ENCODE assay signal across 8 cellular contexts in the genomic region with DNA sequence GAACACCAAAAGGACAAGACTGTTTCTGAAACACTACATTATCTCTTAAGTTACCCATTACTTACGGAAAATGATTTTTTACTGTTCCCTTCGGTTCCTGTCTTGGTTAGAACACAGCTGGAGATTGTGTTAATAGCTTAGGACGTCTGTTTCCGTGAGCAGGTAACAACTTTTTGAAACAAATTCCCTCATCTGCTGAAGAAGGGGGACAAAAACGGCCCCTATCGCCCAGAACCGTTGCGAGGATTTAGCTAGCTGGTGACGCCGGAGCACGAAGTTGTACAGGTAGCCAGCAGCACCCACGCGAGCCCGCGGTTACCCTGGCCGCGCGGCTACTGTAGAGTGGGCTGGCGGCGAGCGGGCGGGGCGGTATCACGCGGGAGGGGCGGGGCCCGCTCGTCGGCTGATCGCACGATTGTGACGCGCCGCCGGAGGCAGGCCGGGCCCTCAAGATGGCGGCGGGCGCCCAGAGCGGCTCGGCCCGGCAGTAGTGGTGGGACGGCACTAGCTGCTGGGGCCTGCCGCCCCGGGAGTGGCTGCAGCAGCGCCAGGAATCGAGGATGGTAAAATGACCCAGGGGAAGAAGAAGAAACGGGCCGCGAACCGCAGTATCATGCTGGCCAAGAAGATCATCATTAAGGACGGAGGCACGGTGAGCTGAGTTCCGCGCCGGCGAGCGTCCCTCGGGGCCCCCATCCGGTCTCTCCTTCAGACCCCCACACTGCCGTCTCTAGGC.
DNase-seq lines count a peak whose midpoint lies in the region; ATAC-seq, FAIRE-seq and TF ChIP-seq lines count a peak whose summit lies in the region.

No MANE protein-coding gene starts in this region.

- H3K27me3 Mint-ChIP-seq in WTC11 (ENCODE audit: low read depth), result no peaks in the 10 kb centered on the region

- CTCF ChIA-PET in AG04449 (lab: Yijun Ruan, JAX) (interaction anchor here (0.6 kb wide), 1 partner anchor 16 kb away, joined by 3 read pairs; no protein-coding TSS in a partner anchor), WTC11 (lab: Charles Lee) (no interaction called here)

- FAIRE-seq in islet of Langerhans (lab: Jason Lieb, UNC), result peak; percentile 17

- H3K4me3 Mint-ChIP-seq in WTC11, result peak overlapping the region; percentile 93

- H3K27ac Mint-ChIP-seq in WTC11, result peak overlapping the region; percentile 98

- DNase-seq in AG04449 (ENCODE audit: low read depth, low spot score) (no peak), NCI-H2196 (lab: John Stamatoyannopoulos, UW; ENCODE audit: unreplicated experiment) (peak; percentile 87), WTC11 (ENCODE audit: low spot score) (peak; percentile 81), cardiac fibroblast (ENCODE audit: low read depth in 2 of 2) (peak; percentile 84 to 91)
- peak; percentile 79 to 82 for DNase-seq in stimulated activated CD4-positive, alpha-beta T cell treated with anti-CD3 and anti-CD28 coated beads, Interleukin-12 subunit alpha, Interleukin-12 subunit beta, amount 100 ng/mL, for 24 hours (ENCODE audit: low read depth in 2 of 2)

- H3K36me3 Mint-ChIP-seq in WTC11, result 0 out of 2 replicates have a peak, but pooled peaks cover 2% of the 10 kb centered on the region

- POLR2A ChIA-PET in AG04449 (lab: Yijun Ruan, JAX), result interaction anchor here (0.7 to 1.3 kb wide), 3 partner anchors 38 to 222 kb away, joined by 3 to 4 read pairs (median 3); a partner anchor contains a TSS
- POLR2A ChIA-PET in WTC11 (lab: Charles Lee), result interaction anchor here (0.5 to 1.5 kb wide), 4 partner anchors 10 to 314 kb away, joined by 3 to 6 read pairs (median 3); a partner anchor contains a TSS

- peak overlapping the region; percentile 80 for H3K4me3 ChIP-seq in AG04449 (ENCODE audit: low read depth, low read length)
- peak overlapping the region; percentile 85 to 89 for H3K4me3 ChIP-seq in cardiac fibroblast (replicated peaks in 1 of 2; ENCODE audit: low read depth in 2 of 2, low read length in 2 of 2)

- peak; percentile 88 for ATAC-seq in GM18868 (IDR thresholded peaks at IDR 0.05; ENCODE audit: unreplicated experiment)
- peak; percentile 83 for ATAC-seq in HG03097 (IDR thresholded peaks at IDR 0.05; ENCODE audit: low FRiP score, unreplicated experiment)
- ATAC-seq in WTC11, result peak; percentile 89

- H3K4me1 Mint-ChIP-seq in WTC11, result peaks cover 43% of the 10 kb centered on the region

- TF ChIP-seq CTCF in AG04449 (IDR thresholded peaks at IDR 0.05; ENCODE audit: insufficient read depth, low read length, missing control alignments) (no peak), WTC11 (IDR thresholded peaks at IDR 0.05) (no peak), cardiac fibroblast (IDR thresholded peaks at IDR 0.05; ENCODE audit: low read depth, low read length) (no peak)

- peaks cover 5% of the 10 kb centered on the region; the same call in 1 of the 2 replicates for H3K9me3 Mint-ChIP-seq in WTC11

TF ChIP-seq in WTC11, 78 proteins besides CTCF, POLR2A, EP300 and RAD21 (continues in another document):
- TF ChIP-seq, protein P1, sequence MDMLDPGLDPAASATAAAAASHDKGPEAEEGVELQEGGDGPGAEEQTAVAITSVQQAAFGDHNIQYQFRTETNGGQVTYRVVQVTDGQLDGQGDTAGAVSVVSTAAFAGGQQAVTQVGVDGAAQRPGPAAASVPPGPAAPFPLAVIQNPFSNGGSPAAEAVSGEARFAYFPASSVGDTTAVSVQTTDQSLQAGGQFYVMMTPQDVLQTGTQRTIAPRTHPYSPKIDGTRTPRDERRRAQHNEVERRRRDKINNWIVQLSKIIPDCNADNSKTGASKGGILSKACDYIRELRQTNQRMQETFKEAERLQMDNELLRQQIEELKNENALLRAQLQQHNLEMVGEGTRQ (CRISPR knock-in tag; IDR thresholded peaks at IDR 0.05), result peak; percentile 68
- TF ChIP-seq, protein P2, sequence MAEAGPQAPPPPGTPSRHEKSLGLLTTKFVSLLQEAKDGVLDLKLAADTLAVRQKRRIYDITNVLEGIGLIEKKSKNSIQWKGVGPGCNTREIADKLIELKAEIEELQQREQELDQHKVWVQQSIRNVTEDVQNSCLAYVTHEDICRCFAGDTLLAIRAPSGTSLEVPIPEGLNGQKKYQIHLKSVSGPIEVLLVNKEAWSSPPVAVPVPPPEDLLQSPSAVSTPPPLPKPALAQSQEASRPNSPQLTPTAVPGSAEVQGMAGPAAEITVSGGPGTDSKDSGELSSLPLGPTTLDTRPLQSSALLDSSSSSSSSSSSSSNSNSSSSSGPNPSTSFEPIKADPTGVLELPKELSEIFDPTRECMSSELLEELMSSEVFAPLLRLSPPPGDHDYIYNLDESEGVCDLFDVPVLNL (CRISPR knock-in tag; IDR thresholded peaks at IDR 0.05; ENCODE audit: borderline replicate concordance, low read depth), result peak; percentile 34
- TF ChIP-seq SMAD4 (CRISPR knock-in tag; IDR thresholded peaks at IDR 0.05) (no peak), NR1H2 (CRISPR knock-in tag; IDR thresholded peaks at IDR 0.05) (no peak), ZNF263 (CRISPR knock-in tag; IDR thresholded peaks at IDR 0.05; ENCODE audit: low read depth) (no peak; the same call in none of the 2 replicates), MYBL2 (CRISPR knock-in tag; IDR thresholded peaks at IDR 0.05) (peak; percentile 92)
- TF ChIP-seq, protein P3, sequence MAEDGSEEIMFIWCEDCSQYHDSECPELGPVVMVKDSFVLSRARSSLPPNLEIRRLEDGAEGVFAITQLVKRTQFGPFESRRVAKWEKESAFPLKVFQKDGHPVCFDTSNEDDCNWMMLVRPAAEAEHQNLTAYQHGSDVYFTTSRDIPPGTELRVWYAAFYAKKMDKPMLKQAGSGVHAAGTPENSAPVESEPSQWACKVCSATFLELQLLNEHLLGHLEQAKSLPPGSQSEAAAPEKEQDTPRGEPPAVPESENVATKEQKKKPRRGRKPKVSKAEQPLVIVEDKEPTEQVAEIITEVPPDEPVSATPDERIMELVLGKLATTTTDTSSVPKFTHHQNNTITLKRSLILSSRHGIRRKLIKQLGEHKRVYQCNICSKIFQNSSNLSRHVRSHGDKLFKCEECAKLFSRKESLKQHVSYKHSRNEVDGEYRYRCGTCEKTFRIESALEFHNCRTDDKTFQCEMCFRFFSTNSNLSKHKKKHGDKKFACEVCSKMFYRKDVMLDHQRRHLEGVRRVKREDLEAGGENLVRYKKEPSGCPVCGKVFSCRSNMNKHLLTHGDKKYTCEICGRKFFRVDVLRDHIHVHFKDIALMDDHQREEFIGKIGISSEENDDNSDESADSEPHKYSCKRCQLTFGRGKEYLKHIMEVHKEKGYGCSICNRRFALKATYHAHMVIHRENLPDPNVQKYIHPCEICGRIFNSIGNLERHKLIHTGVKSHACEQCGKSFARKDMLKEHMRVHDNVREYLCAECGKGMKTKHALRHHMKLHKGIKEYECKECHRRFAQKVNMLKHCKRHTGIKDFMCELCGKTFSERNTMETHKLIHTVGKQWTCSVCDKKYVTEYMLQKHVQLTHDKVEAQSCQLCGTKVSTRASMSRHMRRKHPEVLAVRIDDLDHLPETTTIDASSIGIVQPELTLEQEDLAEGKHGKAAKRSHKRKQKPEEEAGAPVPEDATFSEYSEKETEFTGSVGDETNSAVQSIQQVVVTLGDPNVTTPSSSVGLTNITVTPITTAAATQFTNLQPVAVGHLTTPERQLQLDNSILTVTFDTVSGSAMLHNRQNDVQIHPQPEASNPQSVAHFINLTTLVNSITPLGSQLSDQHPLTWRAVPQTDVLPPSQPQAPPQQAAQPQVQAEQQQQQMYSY (CRISPR knock-in tag; IDR thresholded peaks at IDR 0.05), result 0 out of 2 replicates have a peak, but pooled peaks have one; percentile 11
- TF ChIP-seq, protein P4, sequence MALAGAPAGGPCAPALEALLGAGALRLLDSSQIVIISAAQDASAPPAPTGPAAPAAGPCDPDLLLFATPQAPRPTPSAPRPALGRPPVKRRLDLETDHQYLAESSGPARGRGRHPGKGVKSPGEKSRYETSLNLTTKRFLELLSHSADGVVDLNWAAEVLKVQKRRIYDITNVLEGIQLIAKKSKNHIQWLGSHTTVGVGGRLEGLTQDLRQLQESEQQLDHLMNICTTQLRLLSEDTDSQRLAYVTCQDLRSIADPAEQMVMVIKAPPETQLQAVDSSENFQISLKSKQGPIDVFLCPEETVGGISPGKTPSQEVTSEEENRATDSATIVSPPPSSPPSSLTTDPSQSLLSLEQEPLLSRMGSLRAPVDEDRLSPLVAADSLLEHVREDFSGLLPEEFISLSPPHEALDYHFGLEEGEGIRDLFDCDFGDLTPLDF (CRISPR knock-in tag; IDR thresholded peaks at IDR 0.05), result no peak; the same call in 1 of the 2 replicates
- TF ChIP-seq, protein P5, sequence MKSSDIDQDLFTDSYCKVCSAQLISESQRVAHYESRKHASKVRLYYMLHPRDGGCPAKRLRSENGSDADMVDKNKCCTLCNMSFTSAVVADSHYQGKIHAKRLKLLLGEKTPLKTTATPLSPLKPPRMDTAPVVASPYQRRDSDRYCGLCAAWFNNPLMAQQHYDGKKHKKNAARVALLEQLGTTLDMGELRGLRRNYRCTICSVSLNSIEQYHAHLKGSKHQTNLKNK (CRISPR knock-in tag; IDR thresholded peaks at IDR 0.05), result no peak
- TF ChIP-seq, protein P6, sequence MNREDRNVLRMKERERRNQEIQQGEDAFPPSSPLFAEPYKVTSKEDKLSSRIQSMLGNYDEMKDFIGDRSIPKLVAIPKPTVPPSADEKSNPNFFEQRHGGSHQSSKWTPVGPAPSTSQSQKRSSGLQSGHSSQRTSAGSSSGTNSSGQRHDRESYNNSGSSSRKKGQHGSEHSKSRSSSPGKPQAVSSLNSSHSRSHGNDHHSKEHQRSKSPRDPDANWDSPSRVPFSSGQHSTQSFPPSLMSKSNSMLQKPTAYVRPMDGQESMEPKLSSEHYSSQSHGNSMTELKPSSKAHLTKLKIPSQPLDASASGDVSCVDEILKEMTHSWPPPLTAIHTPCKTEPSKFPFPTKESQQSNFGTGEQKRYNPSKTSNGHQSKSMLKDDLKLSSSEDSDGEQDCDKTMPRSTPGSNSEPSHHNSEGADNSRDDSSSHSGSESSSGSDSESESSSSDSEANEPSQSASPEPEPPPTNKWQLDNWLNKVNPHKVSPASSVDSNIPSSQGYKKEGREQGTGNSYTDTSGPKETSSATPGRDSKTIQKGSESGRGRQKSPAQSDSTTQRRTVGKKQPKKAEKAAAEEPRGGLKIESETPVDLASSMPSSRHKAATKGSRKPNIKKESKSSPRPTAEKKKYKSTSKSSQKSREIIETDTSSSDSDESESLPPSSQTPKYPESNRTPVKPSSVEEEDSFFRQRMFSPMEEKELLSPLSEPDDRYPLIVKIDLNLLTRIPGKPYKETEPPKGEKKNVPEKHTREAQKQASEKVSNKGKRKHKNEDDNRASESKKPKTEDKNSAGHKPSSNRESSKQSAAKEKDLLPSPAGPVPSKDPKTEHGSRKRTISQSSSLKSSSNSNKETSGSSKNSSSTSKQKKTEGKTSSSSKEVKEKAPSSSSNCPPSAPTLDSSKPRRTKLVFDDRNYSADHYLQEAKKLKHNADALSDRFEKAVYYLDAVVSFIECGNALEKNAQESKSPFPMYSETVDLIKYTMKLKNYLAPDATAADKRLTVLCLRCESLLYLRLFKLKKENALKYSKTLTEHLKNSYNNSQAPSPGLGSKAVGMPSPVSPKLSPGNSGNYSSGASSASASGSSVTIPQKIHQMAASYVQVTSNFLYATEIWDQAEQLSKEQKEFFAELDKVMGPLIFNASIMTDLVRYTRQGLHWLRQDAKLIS (CRISPR knock-in tag; IDR thresholded peaks at IDR 0.05; ENCODE audit: borderline replicate concordance), result 0 out of 2 replicates have a peak, but pooled peaks have one; percentile 78
